23 cellular contexts compared by ENCODE assay signal in the genomic region with DNA sequence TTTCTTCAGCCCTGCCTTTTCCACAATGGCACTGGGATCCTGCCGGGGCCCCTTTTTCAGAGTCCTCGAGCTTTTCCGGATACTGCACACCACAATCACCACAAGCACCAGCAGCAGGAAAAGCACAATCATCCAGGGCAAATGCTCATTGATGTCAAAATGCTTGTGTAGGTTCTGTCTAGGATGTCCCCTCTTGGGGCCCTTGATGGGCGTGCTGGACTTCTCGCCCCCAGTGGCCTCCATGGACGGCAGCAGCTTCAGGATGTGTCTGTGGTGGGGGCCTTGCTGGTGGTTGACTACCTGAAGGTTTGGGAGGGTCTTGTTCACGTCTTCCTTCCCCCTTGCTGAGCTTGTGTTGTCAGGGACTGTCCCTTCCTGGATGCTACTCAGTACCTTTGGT. TPM values are rescaled to one million over a fixed set of nuclear protein-coding genes. Genes with fewer than 3 reads are reported as not detected.
DNase-seq lines count a peak whose midpoint lies in the region; ATAC-seq, FAIRE-seq and TF ChIP-seq lines count a peak whose summit lies in the region.
"Had no signal": no experiment of that assay in that cellular context is flagged by ENCODE, and none has a peak within 500 bp of the region (broad histone marks: within the 10 kb centered on the region; RNA-seq: fewer than 3 reads in every experiment).

No MANE protein-coding gene starts in this region.

- FAIRE-seq in HepG2 (lab: Jason Lieb, UNC) (no peak), endothelial cell of umbilical vein (lab: Jason Lieb, UNC) (no peak), H54 (lab: Jason Lieb, UNC) (no peak)
- FAIRE-seq: A549, G401.6, GM12892, GM19239 had no signal

- TF ChIP-seq EP300 in HepG2 (IDR thresholded peaks at IDR 0.05; ENCODE audit: low read depth in 2 of 2, low read length in 2 of 2) (no peak), HepG2 (CRISPR knock-in tag; IDR thresholded peaks at IDR 0.05; ENCODE audit: borderline replicate concordance) (no peak), stomach (IDR thresholded peaks at IDR 0.05) (no peak)

- peaks cover 39 to 71% of the 10 kb centered on the region in 2 experiments for H3K36me3 ChIP-seq in HepG2 (replicated peaks in 1 of 2; ENCODE audit: control insufficient read depth in 1 of 2, insufficient read depth in 2 of 2, low read length in 2 of 2)
- H3K36me3 ChIP-seq in right lobe of liver = no peaks in the 10 kb centered on the region
- peaks cover 87% of the 10 kb centered on the region for H3K36me3 ChIP-seq in PC-9 (ENCODE audit: low read depth)
- H3K36me3 ChIP-seq in endothelial cell of umbilical vein (ENCODE audit: control insufficient read depth in 2 of 2, extremely low read depth in 1 of 2, insufficient read depth in 2 of 2, low read length in 2 of 2) = peaks cover 11 to 18% of the 10 kb centered on the region in 2 experiments
- peaks cover 9 to 46% (median 32%) of the 10 kb centered on the region in 4 donors for H3K36me3 ChIP-seq in stomach
- H3K36me3 ChIP-seq in OCI-LY7 (ENCODE audit: insufficient read depth, low read length) = peaks cover 76% of the 10 kb centered on the region
- H3K36me3 ChIP-seq: HAP-1 had no signal

- WGBS in HepG2 (ENCODE audit: low lambda C conversion rate) = 99% methylated on average over 7 of the region's 7 CpGs
- no CpG with 5 or more reads among the region's 7 CpGs for WGBS in right lobe of liver (ENCODE audit: insufficient coverage, low coverage, low lambda C conversion rate, missing lambda C conversion rate)
- 88 to 97% (median 95%) methylated on average over 7 of the region's 7 CpGs for WGBS in stomach, 5 donors

- no peak for TF ChIP-seq RAD21 in HepG2 (CRISPR knock-in tag; IDR thresholded peaks at IDR 0.05)

- H3K79me2 ChIP-seq in HepG2 (ENCODE audit: insufficient read depth, low read length) (peaks cover 64% of the 10 kb centered on the region), PC-9 (ENCODE audit: low read depth) (peaks cover 99% of the 10 kb centered on the region), endothelial cell of umbilical vein (ENCODE audit: control insufficient read depth, insufficient read depth, low read length) (peaks cover 1% of the 10 kb centered on the region), OCI-LY7 (ENCODE audit: insufficient read depth, low read depth, low read length) (peaks cover 53% of the 10 kb centered on the region; the same call in 1 of the 2 replicates)

- H3K27ac ChIP-seq in HepG2 (ENCODE audit: extremely low read length, insufficient read depth, low read length) (no peak overlapping the region), right lobe of liver (no peak overlapping the region), PC-9 (0 out of 2 replicates have a peak overlapping the region, but pooled peaks have one; percentile 4), endothelial cell of umbilical vein (ENCODE audit: insufficient read depth, low read depth, low read length) (no peak overlapping the region), stomach (no peak overlapping the region), OCI-LY7 (ENCODE audit: low read depth, low read length, poor library complexity, severe bottlenecking) (no peak overlapping the region)
- H3K27ac ChIP-seq: A549; BLaER1 treated with 17β-estradiol and CSF1 and Interleukin-3, amounts not matched to agents 10 nM and 100 nM had no signal

- no peaks in the 10 kb centered on the region for H3K9me3 ChIP-seq in HepG2 (ENCODE audit: low read length)
- H3K9me3 ChIP-seq in right lobe of liver = no peaks in the 10 kb centered on the region
- H3K9me3 ChIP-seq in PC-9 (ENCODE audit: insufficient read depth, low read depth) = no peaks in the 10 kb centered on the region
- no peaks in the 10 kb centered on the region for H3K9me3 ChIP-seq in endothelial cell of umbilical vein (replicated peaks; ENCODE audit: control insufficient read depth, insufficient read depth, low read length)
- H3K9me3 ChIP-seq in stomach = no peaks in the 10 kb centered on the region
- H3K9me3 ChIP-seq in OCI-LY7 (ENCODE audit: low read length) = no peaks in the 10 kb centered on the region
- H3K9me3 ChIP-seq: A549, BE2C, HAP-1 had no signal

- H3K4me1 ChIP-seq in HepG2 (ENCODE audit: insufficient read depth, low read length) (peaks cover 13% of the 10 kb centered on the region), right lobe of liver (no peaks in the 10 kb centered on the region), PC-9 (replicated peaks; ENCODE audit: insufficient read depth) (peaks cover 37% of the 10 kb centered on the region), endothelial cell of umbilical vein (ENCODE audit: control insufficient read depth, extremely low read depth, insufficient read depth, low read length) (no peaks in the 10 kb centered on the region), stomach (peaks cover 0 to 27% (median 16%) of the 10 kb centered on the region in 4 donors), OCI-LY7 (ENCODE audit: insufficient read depth, low read length, poor library complexity, severe bottlenecking) (peaks cover 5% of the 10 kb centered on the region)
- H3K4me1 ChIP-seq: BE2C, HAP-1 had no signal

- dilution Hi-C loops in endothelial cell of umbilical vein (cut with MboI; ENCODE audit: extremely low pct_ligation_motif_present, low sequenced_read_pairs) = no loop called here

- H3K9me1 ChIP-seq in endothelial cell of umbilical vein (replicated peaks; ENCODE audit: control insufficient read depth, extremely low read depth, insufficient read depth, low read length) = no peaks in the 10 kb centered on the region

- CTCF ChIA-PET in HepG2 (lab: Yijun Ruan, JAX; ENCODE audit: low intra/inter-chr PET ratio, low total read pairs) = no interaction called here
- CTCF ChIA-PET in PC-9 (lab: Charles Lee) = no interaction called here
- CTCF ChIA-PET in endothelial cell of umbilical vein (lab: Charles Lee) = no interaction called here
- CTCF ChIA-PET in OCI-LY7 (lab: Charles Lee; ENCODE audit: unreplicated experiment) = no interaction called here

- H3F3A ChIP-seq in PC-9 (ENCODE audit: insufficient read depth, low read depth) = peaks cover 76% of the 10 kb centered on the region

- no peak overlapping the region for H3K4me3 ChIP-seq in HepG2 (replicated peaks in 1 of 3; ENCODE audit: insufficient read depth in 1 of 3, low read depth in 2 of 3, low read length in 3 of 3)
- H3K4me3 ChIP-seq in right lobe of liver = no peak overlapping the region
- H3K4me3 ChIP-seq in PC-9 = no peak overlapping the region
- H3K4me3 ChIP-seq in endothelial cell of umbilical vein (replicated peaks in 1 of 3; ENCODE audit: insufficient read depth in 1 of 3, low read depth in 1 of 3, low read length in 3 of 3) = no peak overlapping the region
- no peak overlapping the region for H3K4me3 ChIP-seq in stomach
- H3K4me3 ChIP-seq in OCI-LY7 (ENCODE audit: low read depth, low read length, poor library complexity, severe bottlenecking) = no peak overlapping the region
- H3K4me3 ChIP-seq: A549; BLaER1 treated with 17β-estradiol and CSF1 and Interleukin-3, amounts not matched to agents 10 nM and 100 nM; GM23338; HAP-1 had no signal

- TF ChIP-seq POLR2A in HepG2 (IDR thresholded peaks at IDR 0.05; ENCODE audit: insufficient read depth in 1 of 2, low read depth in 2 of 2, low read length in 2 of 2) (no peak), right lobe of liver (IDR thresholded peaks at IDR 0.05) (no peak), endothelial cell of umbilical vein (IDR thresholded peaks at IDR 0.05; ENCODE audit: low read depth, low read length) (no peak), stomach (IDR thresholded peaks at IDR 0.05) (no peak), H54 (IDR thresholded peaks at IDR 0.05; ENCODE audit: low read depth, low read length) (no peak)

- POLR2A ChIA-PET in HepG2 (lab: Yijun Ruan, JAX) = no interaction called here
- POLR2A ChIA-PET in PC-9 (lab: Charles Lee; ENCODE audit: unreplicated experiment) = no interaction called here
- POLR2A ChIA-PET in endothelial cell of umbilical vein (lab: Charles Lee) = no interaction called here
- POLR2A ChIA-PET in OCI-LY7 (lab: Charles Lee) = interaction anchor here (0.8 kb wide), 2 partner anchors 14 to 35 kb away, joined by 3 read pairs; no protein-coding TSS in a partner anchor

- no peak overlapping the region for H2AFZ ChIP-seq in HepG2 (ENCODE audit: low read length)
- H2AFZ ChIP-seq in PC-9 = no peak overlapping the region
- no peak overlapping the region for H2AFZ ChIP-seq in endothelial cell of umbilical vein (ENCODE audit: low read depth, low read length)
- no peak overlapping the region for H2AFZ ChIP-seq in OCI-LY7 (ENCODE audit: low read length)
- H2AFZ ChIP-seq: GM23338 had no signal

- no TSS peak for BruUV-seq in HepG2 (replicated peaks; lab: Mats Ljungman, UMichigan)
- TSS peak; percentile 3 for BruUV-seq in PC-9 (replicated peaks; lab: Mats Ljungman, UMichigan)
- BruUV-seq in endothelial cell of umbilical vein (replicated peaks; lab: Mats Ljungman, UMichigan) = TSS peak; percentile 24
- no TSS peak for BruUV-seq in OCI-LY7 (replicated peaks; lab: Mats Ljungman, UMichigan)

- H3K9me2 ChIP-seq in PC-9 (ENCODE audit: insufficient read depth) (no peaks in the 10 kb centered on the region), OCI-LY7 (ENCODE audit: insufficient read depth, low read length) (no peaks in the 10 kb centered on the region)

- in situ Hi-C loops in HepG2 (cut with HindIII; ENCODE audit: extremely low pct_ligation_motif_present, low pct_unique_long_range_greater_than_20kb) = no loop called here

- no peak for ATAC-seq in HepG2
- ATAC-seq in right lobe of liver = no peak
- ATAC-seq: A549, GM23338 had no signal

- TF ChIP-seq CTCF in HepG2 (CRISPR knock-in tag; IDR thresholded peaks at IDR 0.05) = no peak
- no peak for TF ChIP-seq CTCF in right lobe of liver (IDR thresholded peaks at IDR 0.05)
- no peak for TF ChIP-seq CTCF in PC-9 (conservative IDR thresholded peaks at IDR 0.05)
- TF ChIP-seq CTCF in endothelial cell of umbilical vein (IDR thresholded peaks at IDR 0.05; ENCODE audit: extremely low read depth in 1 of 2, insufficient read depth in 1 of 2, low read depth in 1 of 2, low read length in 2 of 2) = no peak
- no peak for TF ChIP-seq CTCF in stomach (IDR thresholded peaks at IDR 0.05)
- no peak for TF ChIP-seq CTCF in OCI-LY7 (conservative IDR thresholded peaks at IDR 0.05; ENCODE audit: low read length)

- no peak for DNase-seq in HepG2 (ENCODE audit: low spot score)
- DNase-seq in right lobe of liver = no peak
- DNase-seq in PC-9 = peak in 1 of 2 experiments; percentile 32
- DNase-seq in endothelial cell of umbilical vein (ENCODE audit: low read depth, low spot score) = no peak
- DNase-seq in stomach = no peak
- no peak for DNase-seq in H54 (ENCODE audit: insufficient read length, low spot score)
- DNase-seq in OCI-LY7 (ENCODE audit: low spot score) = no peak
- DNase-seq: 8988T; ACHN; AML-193; BE2C; CD4-positive, alpha-beta T cell; CD8-positive, alpha-beta memory T cell; DMS153; DND-41; HFFc6 had no signal

- no peaks in the 10 kb centered on the region for H3K27me3 ChIP-seq in HepG2 (ENCODE audit: control insufficient read depth in 1 of 2, insufficient read depth in 2 of 2, low read length in 2 of 2)
- no peaks in the 10 kb centered on the region for H3K27me3 ChIP-seq in right lobe of liver
- no peaks in the 10 kb centered on the region for H3K27me3 ChIP-seq in PC-9 (ENCODE audit: insufficient read depth, low read depth)
- no peaks in the 10 kb centered on the region for H3K27me3 ChIP-seq in endothelial cell of umbilical vein (ENCODE audit: control insufficient read depth in 2 of 2, insufficient read depth in 2 of 2, low read length in 2 of 2)
- no peaks in the 10 kb centered on the region for H3K27me3 ChIP-seq in stomach
- H3K27me3 ChIP-seq: BE2C; BLaER1 treated with 17β-estradiol and CSF1 and Interleukin-3, amounts not matched to agents 10 nM and 100 nM had no signal

- no peak overlapping the region for H3K4me2 ChIP-seq in HepG2 (ENCODE audit: low read depth, low read length)
- H3K4me2 ChIP-seq in PC-9 = no peak overlapping the region
- no peak overlapping the region for H3K4me2 ChIP-seq in endothelial cell of umbilical vein (ENCODE audit: insufficient read depth, low read length)
- no peak overlapping the region for H3K4me2 ChIP-seq in OCI-LY7 (ENCODE audit: low read length)
- H3K4me2 ChIP-seq: A549; BLaER1 treated with 17β-estradiol and CSF1 and Interleukin-3, amounts not matched to agents 10 nM and 100 nM; GM23338 had no signal

- H4K20me1 ChIP-seq in HepG2 (ENCODE audit: insufficient read depth, low read length) (peaks cover 10% of the 10 kb centered on the region; the same call in 1 of the 2 replicates), PC-9 (ENCODE audit: insufficient read depth) (peaks cover 84% of the 10 kb centered on the region), endothelial cell of umbilical vein (replicated peaks; ENCODE audit: control insufficient read depth, extremely low read depth, insufficient read depth, low read length) (peaks cover 2% of the 10 kb centered on the region), OCI-LY7 (ENCODE audit: insufficient read depth, low read length) (no peaks in the 10 kb centered on the region)

- intact Hi-C loops in HepG2 (cut with micrococcal nuclease; ENCODE audit: unreplicated experiment) (loop anchor here (2.0 kb wide), 1 partner anchor 17 kb away; no protein-coding TSS in a partner anchor), right lobe of liver (cut with DNase I) (no loop called here), PC-9 (cut with micrococcal nuclease; ENCODE audit: unreplicated experiment) (no loop called here), endothelial cell of umbilical vein (cut with micrococcal nuclease) (no loop called here), stomach (cut with DNase I; ENCODE audit: low total_unique reads) (no loop called here), OCI-LY7 (cut with micrococcal nuclease; ENCODE audit: unreplicated experiment) (no loop called here)

- H3K9ac ChIP-seq in HepG2 (ENCODE audit: insufficient read depth, low read depth, low read length) (no peak overlapping the region), endothelial cell of umbilical vein (replicated peaks; ENCODE audit: extremely low read depth, insufficient read depth, low read length) (no peak overlapping the region)
- H3K9ac ChIP-seq: BLaER1 treated with 17β-estradiol and CSF1 and Interleukin-3, amounts not matched to agents 10 nM and 100 nM had no signal

RNA-seq across cellular contexts. Expression of gene TNFRSF21, which starts 25.7 kb away (rescaled TPM):
- 35.4 and 46.3 TPM in 2 replicates for total RNA-seq in HepG2 (2016; rRNA removed; fragmentation: Illumina TruSeq; extraction: Trizol)
- 64.4 and 66.8 TPM in 2 replicates for total RNA-seq in HepG2 (2016; cell fraction: cytosol; rRNA removed; fragmentation: Illumina TruSeq; extraction: Trizol; ENCODE audit: low read depth)
- 32.9 and 45.1 TPM in 2 replicates for total RNA-seq in HepG2 (2016; cell fraction: insoluble cytoplasmic fraction; rRNA removed; fragmentation: Illumina TruSeq; extraction: Trizol)
- total RNA-seq in HepG2 (2016; cell fraction: membrane; rRNA removed; fragmentation: Illumina TruSeq; extraction: Trizol) = 83.9 and 85.3 TPM in 2 replicates
- total RNA-seq in HepG2 (2016; cell fraction: nucleus; rRNA removed; fragmentation: Illumina TruSeq; extraction: Trizol) = 42.5 and 44.5 TPM in 2 replicates
- 24.8 and 27.5 TPM in 2 replicates for polyA plus RNA-seq in HepG2 (2011; rRNA removed)
- polyA plus RNA-seq in HepG2 (2011; cell fraction: cytosol; rRNA removed) = 28.3 and 32.5 TPM in 2 replicates
- 26.7 and 28.4 TPM in 2 replicates for polyA plus RNA-seq in HepG2 (2011; cell fraction: nucleus; rRNA removed)
- 29.4 and 72.1 TPM in 2 replicates for polyA plus RNA-seq in HepG2 (2012)
- polyA plus RNA-seq in HepG2 (2016; cell fraction: cytosol; fragmentation: Illumina TruSeq; extraction: Trizol; ENCODE audit: low read depth) = 7.7 and 9.6 TPM in 2 replicates
- polyA plus RNA-seq in HepG2 (2016; cell fraction: insoluble cytoplasmic fraction; fragmentation: Illumina TruSeq; extraction: Trizol; ENCODE audit: low read depth) = 42.9 and 49.8 TPM in 2 replicates
- polyA plus RNA-seq in HepG2 (2016; cell fraction: membrane; fragmentation: Illumina TruSeq; extraction: Trizol; ENCODE audit: low read depth) = 32.5 and 38.1 TPM in 2 replicates
- 56.9 and 64.9 TPM in 2 replicates for polyA plus RNA-seq in HepG2 (2016; cell fraction: nucleus; fragmentation: Illumina TruSeq; extraction: Trizol; ENCODE audit: insufficient read depth, low read depth)
- 26.7 and 80.6 TPM in 2 replicates for polyA minus RNA-seq in HepG2 (2011; rRNA and poly(A)+ RNA removed; ENCODE audit: low replicate concordance)
- polyA minus RNA-seq in HepG2 (2011; cell fraction: cytosol; rRNA and poly(A)+ RNA removed) = 40.3 and 44.4 TPM in 2 replicates
- 66.8 and 71.1 TPM in 2 replicates for polyA minus RNA-seq in HepG2 (2011; cell fraction: nucleus; rRNA and poly(A)+ RNA removed)
- 1 to 10 TPM; 1.9 to 7.9 (median 5.3) TPM for total RNA-seq in right lobe of liver
- total RNA-seq in PC-9 (2021) = 172 and 219 TPM in 2 replicates
- 40.6 and 52.3 TPM in 2 replicates for total RNA-seq in endothelial cell of umbilical vein
- 24.9 and 26.0 TPM in 2 replicates for polyA plus RNA-seq in endothelial cell of umbilical vein
- polyA plus RNA-seq in endothelial cell of umbilical vein (2011; cell fraction: cytosol; rRNA removed) = 29.9 and 30.9 TPM in 2 replicates
- 14.2 and 15.3 TPM in 2 replicates for polyA plus RNA-seq in endothelial cell of umbilical vein (2011; cell fraction: nucleus; rRNA removed)
- polyA plus RNA-seq in endothelial cell of umbilical vein (2012) = 44.0 and 56.2 TPM in 2 replicates
- polyA minus RNA-seq in endothelial cell of umbilical vein = 44.6 and 48.0 TPM in 2 replicates
- 14.5 TPM for polyA minus RNA-seq in endothelial cell of umbilical vein (2011; cell fraction: cytosol; rRNA and poly(A)+ RNA removed)
- 30.7 and 30.8 TPM in 2 replicates for polyA minus RNA-seq in endothelial cell of umbilical vein (2011; cell fraction: nucleus; rRNA and poly(A)+ RNA removed)
- 100 to 1,000 TPM in 1 of 5 donors, 10 to 100 TPM in 4; 33.8 to 112 (median 56.7) TPM for total RNA-seq in stomach
- 10 to 100 TPM; 24.7 to 32.6 (median 26.7) TPM for polyA plus RNA-seq in stomach
- 22.7 and 28.1 TPM in 2 replicates for total RNA-seq in OCI-LY7 (2014; rRNA removed; shearing (Covaris generic))
- 35.1 and 36.5 TPM in 2 replicates for total RNA-seq in OCI-LY7 (2022)
